22 cellular contexts compared by ENCODE assay signal in genomic region chr5:16945163-16945562, GRCh38. TPM values are rescaled to one million over a fixed set of nuclear protein-coding genes. Genes with fewer than 3 reads are reported as not detected.
"Had no signal": no experiment of that assay in that cellular context is flagged by ENCODE, and none has a peak within 500 bp of the region (broad histone marks: within the 10 kb centered on the region; RNA-seq: fewer than 3 reads in every experiment).

No MANE protein-coding gene starts in this region.

- H3K27ac ChIP-seq: colonic mucosa, epithelial cell of prostate, esophagus squamous epithelium, gastroesophageal sphincter, heart left ventricle, left lung, lower lobe of right lung had no signal

- H3K4me3 Mint-ChIP-seq: dendritic cell treated with granulocyte-macrophage colony-stimulating factor and Interleukin-4, amounts not matched to agents 40 ng/mL and 50 ng/mL, for 4 days; effector memory CD8-positive, alpha-beta T cell; mesothelial cell of epicardium; naive B cell; naive thymus-derived CD8-positive, alpha-beta T cell had no signal

- H3K4me1 ChIP-seq: colonic mucosa, esophagus squamous epithelium, gastroesophageal sphincter, heart left ventricle, left lung, lower lobe of right lung had no signal

- H3K4me3 ChIP-seq: colonic mucosa, esophagus squamous epithelium, gastroesophageal sphincter, heart left ventricle, left lung, lower lobe of right lung, mucosa of descending colon had no signal

- DNase-seq: colonic mucosa; cortex of kidney; effector CD8-positive, alpha-beta T cell; effector memory CD8-positive, alpha-beta T cell; erythroblast; esophagus squamous epithelium; foreskin fibroblast; heart left ventricle; hippocampal formation; left cardiac atrium; left lung; left ventricle myocardium superior; lower lobe of right lung; mesenchymal stem cell; mucosa of descending colon; naive B cell; naive thymus-derived CD8-positive, alpha-beta T cell had no signal

- ATAC-seq: effector memory CD8-positive, alpha-beta T cell; esophagus mucosa; gastroesophageal sphincter; heart left ventricle; left cardiac atrium; left lung; left ventricle myocardium superior; lower lobe of right lung; mucosa of descending colon; naive thymus-derived CD8-positive, alpha-beta T cell had no signal

- H3K36me3 ChIP-seq: colonic mucosa, esophagus squamous epithelium, gastroesophageal sphincter, heart left ventricle, left lung, lower lobe of right lung had no signal

- H3K27ac Mint-ChIP-seq: dendritic cell treated with granulocyte-macrophage colony-stimulating factor and Interleukin-4, amounts not matched to agents 40 ng/mL and 50 ng/mL, for 4 days; effector memory CD8-positive, alpha-beta T cell; mesothelial cell of epicardium; naive thymus-derived CD8-positive, alpha-beta T cell had no signal

- H3K9me3 ChIP-seq: colonic mucosa had no signal

- H3K27me3 ChIP-seq: colonic mucosa, gastroesophageal sphincter, heart left ventricle, left lung had no signal

- H3K27me3 Mint-ChIP-seq: effector memory CD8-positive, alpha-beta T cell had no signal

- H3K4me1 Mint-ChIP-seq: mesothelial cell of epicardium, naive B cell had no signal

RNA-seq across cellular contexts. Expression of gene MYO10, which starts 9.1 kb away (rescaled TPM):
- total RNA-seq: naive thymus-derived CD8-positive, alpha-beta T cell had no signal
